In the genomic region with DNA sequence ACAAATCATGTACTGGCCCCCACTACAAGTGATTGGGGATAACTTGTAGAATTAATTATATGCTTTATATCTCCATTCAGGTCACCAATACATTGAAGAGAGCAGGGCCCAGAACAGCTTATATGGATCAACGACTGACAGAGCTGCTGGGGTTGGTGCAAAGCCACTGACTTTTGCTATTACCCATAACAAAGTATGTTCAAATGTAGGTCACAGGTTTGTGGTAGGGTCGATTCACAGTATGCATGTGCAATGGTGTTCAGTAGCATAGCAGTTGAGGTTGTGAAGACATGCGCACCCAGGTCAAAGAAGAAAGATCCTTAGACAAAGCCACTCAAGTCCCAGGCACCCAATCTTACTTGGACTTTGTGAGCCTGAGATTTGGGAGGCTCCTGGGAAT, we compare ENCODE assay signal across 6 cellular contexts.
DNase-seq lines count a peak whose midpoint lies in the region; ATAC-seq and TF ChIP-seq lines count a peak whose summit lies in the region.
"Not testable (repeated sequence)": the region's sequence is repeated elsewhere in the genome, so short reads cannot be mapped to it uniquely, and the experiment has no call there.

No MANE protein-coding gene starts in this region.

- H3K4me3 Mint-ChIP-seq in CD8-positive, alpha-beta T cell; T-cell; activated CD4-positive, alpha-beta memory T cell treated with anti-CD3 and anti-CD28 coated beads, Interleukin-2, amount 10 ng/mL, durations not matched to agents 7 days and 5 days: not testable (repeated sequence)
- peak overlapping the region; percentile 37 for H3K4me3 Mint-ChIP-seq in activated T-helper 17 cell treated with anti-CD3 and anti-CD28 coated beads, Interleukin-2, amount 50 U/mL, for 72 hours

- intact Hi-C loops in CD8-positive, alpha-beta T cell (cut with DNase I, micrococcal nuclease); left ventricle myocardium inferior (cut with micrococcal nuclease); psoas muscle (cut with DNase I): not testable (repeated sequence)

- H3K36me3 Mint-ChIP-seq in CD8-positive, alpha-beta T cell; T-cell; activated CD4-positive, alpha-beta memory T cell treated with anti-CD3 and anti-CD28 coated beads, Interleukin-2, amount 10 ng/mL, durations not matched to agents 7 days and 5 days (ENCODE audit: low read depth); activated T-helper 17 cell treated with anti-CD3 and anti-CD28 coated beads, Interleukin-2, amount 50 U/mL, for 72 hours (ENCODE audit: low read depth): not testable (repeated sequence)

- not testable (repeated sequence) for H3K9me3 Mint-ChIP-seq in CD8-positive, alpha-beta T cell; T-cell; activated CD4-positive, alpha-beta memory T cell treated with anti-CD3 and anti-CD28 coated beads, Interleukin-2, amount 10 ng/mL, durations not matched to agents 7 days and 5 days; activated T-helper 17 cell treated with anti-CD3 and anti-CD28 coated beads, Interleukin-2, amount 50 U/mL, for 72 hours

- H3K27me3 Mint-ChIP-seq in CD8-positive, alpha-beta T cell (ENCODE audit: low read depth); T-cell; activated CD4-positive, alpha-beta memory T cell treated with anti-CD3 and anti-CD28 coated beads, Interleukin-2, amount 10 ng/mL, durations not matched to agents 7 days and 5 days; activated T-helper 17 cell treated with anti-CD3 and anti-CD28 coated beads, Interleukin-2, amount 50 U/mL, for 72 hours: not testable (repeated sequence)

- not testable (repeated sequence) for DNase-seq in CD8-positive, alpha-beta T cell; T-cell; left ventricle myocardium inferior; psoas muscle
- DNase-seq in activated CD4-positive, alpha-beta memory T cell treated with anti-CD3 and anti-CD28 coated beads, Interleukin-2, amount 10 ng/mL, durations not matched to agents 7 days and 5 days, result peak; percentile 23

- not testable (repeated sequence) for TF ChIP-seq CTCF in CD8-positive, alpha-beta T cell (IDR thresholded peaks at IDR 0.05); left ventricle myocardium inferior (IDR thresholded peaks at IDR 0.05; ENCODE audit: borderline replicate concordance); psoas muscle (IDR thresholded peaks at IDR 0.05)

- H3K27ac Mint-ChIP-seq in CD8-positive, alpha-beta T cell; activated T-helper 17 cell treated with anti-CD3 and anti-CD28 coated beads, Interleukin-2, amount 50 U/mL, for 72 hours: not testable (repeated sequence)
- H3K27ac Mint-ChIP-seq in T-cell, result peak overlapping the region in 1 of 2 donors; percentile 44
- peak overlapping the region; percentile 44 for H3K27ac Mint-ChIP-seq in activated CD4-positive, alpha-beta memory T cell treated with anti-CD3 and anti-CD28 coated beads, Interleukin-2, amount 10 ng/mL, durations not matched to agents 7 days and 5 days

- ATAC-seq in CD8-positive, alpha-beta T cell, result peak; percentile 44
- ATAC-seq in T-cell (replicated peaks in 1 of 4), result peak in 3 of 4 experiments; percentile 19 to 66 (median 47)
- ATAC-seq in activated T-helper 17 cell treated with anti-CD3 and anti-CD28 coated beads, Interleukin-2, amount 50 U/mL, for 72 hours (replicated peaks), result peak; percentile 70
- ATAC-seq in psoas muscle, result not testable (repeated sequence)

- not testable (repeated sequence) for H3K27me3 ChIP-seq in CD8-positive, alpha-beta T cell (ENCODE audit: insufficient read depth, low read length); left ventricle myocardium inferior (ENCODE audit: low read depth); psoas muscle (ENCODE audit: insufficient read depth in 3 of 3, low read length in 2 of 3)

- 52 to 67% (median 56%) methylated on average over 2 of the region's 3 CpGs for whole genome bisulfite sequencing in psoas muscle, 3 donors

- not testable (repeated sequence) for H3K4me1 Mint-ChIP-seq in CD8-positive, alpha-beta T cell (ENCODE audit: low read depth); T-cell; activated T-helper 17 cell treated with anti-CD3 and anti-CD28 coated beads, Interleukin-2, amount 50 U/mL, for 72 hours
- H3K4me1 Mint-ChIP-seq in activated CD4-positive, alpha-beta memory T cell treated with anti-CD3 and anti-CD28 coated beads, Interleukin-2, amount 10 ng/mL, durations not matched to agents 7 days and 5 days, result peaks cover 11% of the 10 kb centered on the region

- POLR2A ChIA-PET in CD8-positive, alpha-beta T cell (lab: Charles Lee); T-cell (lab: Charles Lee); activated CD4-positive, alpha-beta memory T cell treated with anti-CD3 and anti-CD28 coated beads, Interleukin-2, amount 10 ng/mL, durations not matched to agents 7 days and 5 days (lab: Charles Lee): not testable (repeated sequence)

- not testable (repeated sequence) for H3K9me3 ChIP-seq in CD8-positive, alpha-beta T cell (ENCODE audit: low read length); left ventricle myocardium inferior (replicated peaks); psoas muscle

- H3K27ac ChIP-seq in CD8-positive, alpha-beta T cell (ENCODE audit: low read depth, low read length), result not testable (repeated sequence)
- peak overlapping the region; percentile 23 for H3K27ac ChIP-seq in left ventricle myocardium inferior (replicated peaks)
- H3K27ac ChIP-seq in psoas muscle, result peak overlapping the region; percentile 53

- H3K36me3 ChIP-seq in CD8-positive, alpha-beta T cell (ENCODE audit: insufficient read depth, low read length); left ventricle myocardium inferior; psoas muscle (ENCODE audit: insufficient read depth in 1 of 2, low read depth in 1 of 2): not testable (repeated sequence)

- not testable (repeated sequence) for H3K4me1 ChIP-seq in CD8-positive, alpha-beta T cell (ENCODE audit: insufficient read depth, low read length); left ventricle myocardium inferior; psoas muscle

- CTCF ChIA-PET in CD8-positive, alpha-beta T cell (lab: Charles Lee); T-cell (lab: Charles Lee); activated CD4-positive, alpha-beta memory T cell treated with anti-CD3 and anti-CD28 coated beads, Interleukin-2, amount 10 ng/mL, durations not matched to agents 7 days and 5 days (lab: Charles Lee): not testable (repeated sequence)

- H3K4me3 ChIP-seq in CD8-positive, alpha-beta T cell (ENCODE audit: low read depth, low read length); left ventricle myocardium inferior; psoas muscle: not testable (repeated sequence)
